In the genomic region with DNA sequence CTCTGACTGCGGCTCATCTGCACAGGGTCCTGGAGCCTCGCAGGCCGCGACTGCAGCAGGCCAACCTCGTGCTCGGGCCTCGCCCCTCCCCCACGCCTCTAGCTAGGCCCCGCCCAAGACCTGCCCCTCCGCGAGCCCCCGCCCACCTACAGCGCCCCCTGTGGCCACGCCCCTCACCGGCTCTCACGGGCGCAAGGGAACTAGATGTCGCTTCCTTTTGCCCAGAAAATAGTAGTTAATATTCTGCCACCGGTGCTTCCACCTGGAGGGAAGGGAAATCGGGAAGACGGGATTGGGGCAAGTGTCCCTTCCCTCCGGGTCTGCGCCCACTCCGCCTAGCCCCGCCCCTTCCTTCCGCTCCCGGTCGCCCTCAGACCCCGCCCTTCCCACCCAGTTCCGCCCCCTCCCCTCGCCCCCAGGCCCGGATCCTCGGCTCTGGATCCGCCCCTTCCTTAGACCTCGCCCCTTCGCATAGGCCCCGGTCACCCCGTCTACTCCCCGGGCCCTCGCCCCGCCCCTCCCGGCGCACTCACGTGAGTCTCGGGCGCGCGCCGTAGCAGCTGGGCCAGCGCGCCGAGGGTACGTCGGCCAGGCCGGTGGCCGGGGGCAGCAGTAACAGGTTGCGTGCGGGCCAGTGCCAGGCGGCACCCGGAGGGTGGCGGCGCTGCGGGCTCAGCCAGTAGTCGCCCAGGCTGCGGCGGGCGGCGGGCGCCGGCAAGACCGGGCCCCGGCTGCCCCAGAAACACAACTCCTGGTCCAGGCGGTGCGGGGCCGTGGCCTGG, we compare ENCODE assay signal across 8 cellular contexts. TPM values are rescaled to one million over a fixed set of nuclear protein-coding genes. Genes with fewer than 3 reads are reported as not detected.
A peak's percentile ranks its signal among the peaks of the same experiment; 100 is the strongest.
DNase-seq lines count a peak whose midpoint lies in the region; ATAC-seq and TF ChIP-seq lines count a peak whose summit lies in the region.

No MANE protein-coding gene starts in this region.

- ATAC-seq in GM19324 (IDR thresholded peaks at IDR 0.05; ENCODE audit: low FRiP score, unreplicated experiment) (peak; percentile 91), HG03469 (IDR thresholded peaks at IDR 0.05; ENCODE audit: unreplicated experiment) (peak; percentile 72)

- no peak; the same call in 1 of the 2 replicates for TF ChIP-seq CTCF in C4-2B (conservative IDR thresholded peaks at IDR 0.05)
- peak; percentile 50 for TF ChIP-seq CTCF in liver (IDR thresholded peaks at IDR 0.05; ENCODE audit: low read depth, low read length, missing input control)

- peaks cover 7 to 39% (median 17%) of the 10 kb centered on the region in 4 donors for H3K4me1 ChIP-seq in liver (ENCODE audit: control insufficient read depth in 4 of 4, insufficient read depth in 4 of 4, low read length in 3 of 4)

- peak; percentile 69 to 98 for DNase-seq in NCI-H526 (lab: John Stamatoyannopoulos, UW)
- DNase-seq in activated CD4-positive, alpha-beta T cell treated with anti-CD3 and anti-CD28 coated beads, Interleukin-2, amount 50 U/mL, for 1 hour = peak; percentile 90
- peak; percentile 95 for DNase-seq in dermis blood vessel endothelial cell
- peak; percentile 91 for DNase-seq in stimulated activated CD4-positive, alpha-beta T cell treated with anti-CD3 and anti-CD28 coated beads, Interleukin-4, amount 100 ng/mL, for 1 hour

- WGBS in liver = 2% methylated on average over 75 of the region's 75 CpGs

- H3K9me3 ChIP-seq in liver (ENCODE audit: control insufficient read depth in 4 of 4, low read length in 3 of 4) = no peaks in the 10 kb centered on the region

- peak overlapping the region; percentile 61 to 79 (median 75) for H3K4me3 ChIP-seq in liver (ENCODE audit: low read depth in 1 of 3, low read length in 3 of 3)

- H3K36me3 ChIP-seq in liver (ENCODE audit: control insufficient read depth in 4 of 4, insufficient read depth in 3 of 4, low read depth in 1 of 4, low read length in 3 of 4) = no peaks in the 10 kb centered on the region

- TF ChIP-seq RAD21 in liver (IDR thresholded peaks at IDR 0.05) = no peak

- H3K27me3 ChIP-seq in liver (ENCODE audit: control insufficient read depth in 4 of 4, insufficient read depth in 4 of 4, low read length in 3 of 4) = no peaks in the 10 kb centered on the region

- H3K9ac ChIP-seq in liver (ENCODE audit: low read depth in 1 of 2, low read length in 2 of 2) = peak overlapping the region; percentile 50 to 82

- H3K27ac ChIP-seq in C4-2B = peak overlapping the region; percentile 87
- peak overlapping the region; percentile 91 for H3K27ac ChIP-seq in liver (ENCODE audit: low read depth in 1 of 2, low read length in 2 of 2)

TF ChIP-seq in liver, 16 proteins besides CTCF, POLR2A, EP300 and RAD21:
- TF ChIP-seq YY1 (IDR thresholded peaks at IDR 0.05) (no peak), RXRA (IDR thresholded peaks at IDR 0.05) (no peak), GABPA (IDR thresholded peaks at IDR 0.05 in 1 of 2, conservative IDR thresholded peaks at IDR 0.05 in 1 of 2) (peak; percentile 27 to 56), TAF1 (conservative IDR thresholded peaks at IDR 0.05) (no peak), FOXA1 (IDR thresholded peaks at IDR 0.05) (no peak), JUND (IDR thresholded peaks at IDR 0.05) (no peak), MAX (IDR thresholded peaks at IDR 0.05) (peak; percentile 65), NR2F2 (IDR thresholded peaks at IDR 0.05) (no peak), HNF4G (IDR thresholded peaks at IDR 0.05) (no peak), EGR1 (IDR thresholded peaks at IDR 0.05; ENCODE audit: low read depth in 2 of 2) (peak in 1 of 2 donors; percentile 22), HNF4A (conservative IDR thresholded peaks at IDR 0.05) (peak in 1 of 2 donors; percentile 15), SP1 (IDR thresholded peaks at IDR 0.05) (no peak), FOXA2 (IDR thresholded peaks at IDR 0.05) (no peak)
- TF ChIP-seq, protein P1, sequence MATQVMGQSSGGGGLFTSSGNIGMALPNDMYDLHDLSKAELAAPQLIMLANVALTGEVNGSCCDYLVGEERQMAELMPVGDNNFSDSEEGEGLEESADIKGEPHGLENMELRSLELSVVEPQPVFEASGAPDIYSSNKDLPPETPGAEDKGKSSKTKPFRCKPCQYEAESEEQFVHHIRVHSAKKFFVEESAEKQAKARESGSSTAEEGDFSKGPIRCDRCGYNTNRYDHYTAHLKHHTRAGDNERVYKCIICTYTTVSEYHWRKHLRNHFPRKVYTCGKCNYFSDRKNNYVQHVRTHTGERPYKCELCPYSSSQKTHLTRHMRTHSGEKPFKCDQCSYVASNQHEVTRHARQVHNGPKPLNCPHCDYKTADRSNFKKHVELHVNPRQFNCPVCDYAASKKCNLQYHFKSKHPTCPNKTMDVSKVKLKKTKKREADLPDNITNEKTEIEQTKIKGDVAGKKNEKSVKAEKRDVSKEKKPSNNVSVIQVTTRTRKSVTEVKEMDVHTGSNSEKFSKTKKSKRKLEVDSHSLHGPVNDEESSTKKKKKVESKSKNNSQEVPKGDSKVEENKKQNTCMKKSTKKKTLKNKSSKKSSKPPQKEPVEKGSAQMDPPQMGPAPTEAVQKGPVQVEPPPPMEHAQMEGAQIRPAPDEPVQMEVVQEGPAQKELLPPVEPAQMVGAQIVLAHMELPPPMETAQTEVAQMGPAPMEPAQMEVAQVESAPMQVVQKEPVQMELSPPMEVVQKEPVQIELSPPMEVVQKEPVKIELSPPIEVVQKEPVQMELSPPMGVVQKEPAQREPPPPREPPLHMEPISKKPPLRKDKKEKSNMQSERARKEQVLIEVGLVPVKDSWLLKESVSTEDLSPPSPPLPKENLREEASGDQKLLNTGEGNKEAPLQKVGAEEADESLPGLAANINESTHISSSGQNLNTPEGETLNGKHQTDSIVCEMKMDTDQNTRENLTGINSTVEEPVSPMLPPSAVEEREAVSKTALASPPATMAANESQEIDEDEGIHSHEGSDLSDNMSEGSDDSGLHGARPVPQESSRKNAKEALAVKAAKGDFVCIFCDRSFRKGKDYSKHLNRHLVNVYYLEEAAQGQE (IDR thresholded peaks at IDR 0.05) = peak; percentile 4
- TF ChIP-seq, protein P2, sequence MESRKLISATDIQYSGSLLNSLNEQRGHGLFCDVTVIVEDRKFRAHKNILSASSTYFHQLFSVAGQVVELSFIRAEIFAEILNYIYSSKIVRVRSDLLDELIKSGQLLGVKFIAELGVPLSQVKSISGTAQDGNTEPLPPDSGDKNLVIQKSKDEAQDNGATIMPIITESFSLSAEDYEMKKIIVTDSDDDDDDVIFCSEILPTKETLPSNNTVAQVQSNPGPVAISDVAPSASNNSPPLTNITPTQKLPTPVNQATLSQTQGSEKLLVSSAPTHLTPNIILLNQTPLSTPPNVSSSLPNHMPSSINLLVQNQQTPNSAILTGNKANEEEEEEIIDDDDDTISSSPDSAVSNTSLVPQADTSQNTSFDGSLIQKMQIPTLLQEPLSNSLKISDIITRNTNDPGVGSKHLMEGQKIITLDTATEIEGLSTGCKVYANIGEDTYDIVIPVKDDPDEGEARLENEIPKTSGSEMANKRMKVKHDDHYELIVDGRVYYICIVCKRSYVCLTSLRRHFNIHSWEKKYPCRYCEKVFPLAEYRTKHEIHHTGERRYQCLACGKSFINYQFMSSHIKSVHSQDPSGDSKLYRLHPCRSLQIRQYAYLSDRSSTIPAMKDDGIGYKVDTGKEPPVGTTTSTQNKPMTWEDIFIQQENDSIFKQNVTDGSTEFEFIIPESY (IDR thresholded peaks at IDR 0.05) = no peak
- TF ChIP-seq, protein P3, sequence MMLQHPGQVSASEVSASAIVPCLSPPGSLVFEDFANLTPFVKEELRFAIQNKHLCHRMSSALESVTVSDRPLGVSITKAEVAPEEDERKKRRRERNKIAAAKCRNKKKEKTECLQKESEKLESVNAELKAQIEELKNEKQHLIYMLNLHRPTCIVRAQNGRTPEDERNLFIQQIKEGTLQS (IDR thresholded peaks at IDR 0.05) = no peak

RNA-seq across cellular contexts. Expression of gene FAM229A, which starts 11.0 kb away (rescaled TPM):
- total RNA-seq in dermis blood vessel endothelial cell (0.88 and 2.0 TPM in 2 replicates), liver (1 to 10 TPM; 2.4 to 3.3 TPM)
- polyA plus RNA-seq in liver = 1 to 10 TPM; 1.6 to 1.8 TPM

RNA-seq across cellular contexts. Expression of gene TSSK3, which starts 11.1 kb away (rescaled TPM):
- 0.14 TPM in 1 of 2 replicates, not detected in the other for total RNA-seq in dermis blood vessel endothelial cell
- total RNA-seq in liver = under 1 TPM in 1 of 2 donors, not detected in 1; 0.50 TPM
- polyA plus RNA-seq in liver = under 1 TPM in 1 of 2 donors, not detected in 1; 0.14 TPM

RNA-seq across cellular contexts. Expression of gene MARCKSL1, which starts 15.2 kb away (rescaled TPM):
- total RNA-seq in dermis blood vessel endothelial cell = 129 and 147 TPM in 2 replicates
- 10 to 100 TPM; 13.0 to 20.3 TPM for total RNA-seq in liver
- 10 to 100 TPM; 16.6 to 29.5 TPM for polyA plus RNA-seq in liver

RNA-seq across cellular contexts. Expression of gene BSDC1, which starts 43.0 kb away (rescaled TPM):
- 61.5 and 75.7 TPM in 2 replicates for total RNA-seq in dermis blood vessel endothelial cell
- total RNA-seq in liver = 10 to 100 TPM; 62.5 to 65.9 TPM
- polyA plus RNA-seq in liver = 10 to 100 TPM; 40.0 to 41.4 TPM

RNA-seq across cellular contexts. Expression of gene HDAC1, which starts 59.4 kb away (rescaled TPM):
- total RNA-seq in dermis blood vessel endothelial cell (176 and 202 TPM in 2 replicates), liver (10 to 100 TPM; 57.3 to 58.1 TPM)
- 10 to 100 TPM; 32.1 to 33.1 TPM for polyA plus RNA-seq in liver

Comparison
In these comparisons a context has a peak if more than half of its experiments do, and no peak if none do; other contexts are left out.
1. Peak in every context shown above with its lines: DNase-seq, ATAC-seq, H3K4me3 ChIP-seq and H3K27ac ChIP-seq.